In genomic region chr11:122663764-122664163, GRCh38 we compare ENCODE assay signal across 16 cellular contexts. TPM values are rescaled to one million over a fixed set of nuclear protein-coding genes. Genes with fewer than 3 reads are reported as not detected.
DNase-seq lines count a peak whose midpoint lies in the region; ATAC-seq and TF ChIP-seq lines count a peak whose summit lies in the region.
"Had no signal": no experiment of that assay in that cellular context is flagged by ENCODE, and none has a peak within 500 bp of the region (broad histone marks: within the 10 kb centered on the region; RNA-seq: fewer than 3 reads in every experiment).

No MANE protein-coding gene starts in this region.

- H3K27ac Mint-ChIP-seq in effector memory CD8-positive, alpha-beta T cell, result peak overlapping the region in 1 of 2 donors; percentile 49
- H3K27ac Mint-ChIP-seq in stimulated activated memory B cell treated with anti-CD40 and anti-IgM and Interleukin-4, amounts not matched to agents 10 μg/mL and 1 μg/mL and 100 μg/mL, for 72 hours, result no peak overlapping the region
- H3K27ac Mint-ChIP-seq: activated CD8-positive, alpha-beta T cell treated with anti-CD3 and anti-CD28 coated beads for 36 hours; activated naive CD4-positive, alpha-beta T cell treated with anti-CD3 and anti-CD28 coated beads for 36 hours had no signal

- H3K27me3 ChIP-seq in lower lobe of right lung (ENCODE audit: low read depth), result no peaks in the 10 kb centered on the region
- H3K27me3 ChIP-seq: gastroesophageal sphincter, stomach had no signal

- DNase-seq in DMS79 (lab: John Stamatoyannopoulos, UW) (peak; percentile 65), M059J (ENCODE audit: low read depth) (peak; percentile 67), SKM-1 (lab: John Stamatoyannopoulos, UW; ENCODE audit: unreplicated experiment) (peak; percentile 25), lower lobe of right lung (no peak), cardiac septum (ENCODE audit: low spot score) (no peak)
- no peak for DNase-seq in activated CD4-positive, alpha-beta T cell treated with anti-CD3 and anti-CD28 coated beads, Interleukin-2, amount 50 U/mL, for 48 hours
- DNase-seq in effector memory CD8-positive, alpha-beta T cell, result no peak
- DNase-seq: activated CD8-positive, alpha-beta T cell treated with anti-CD3 and anti-CD28 coated beads for 36 hours; activated naive CD4-positive, alpha-beta T cell treated with anti-CD3 and anti-CD28 coated beads for 36 hours; Calu3; H7; Karpas-422; left cardiac atrium; stomach had no signal

- peaks cover 7% of the 10 kb centered on the region for H3K36me3 Mint-ChIP-seq in effector memory CD8-positive, alpha-beta T cell (ENCODE audit: insufficient read depth)
- H3K36me3 Mint-ChIP-seq in stimulated activated memory B cell treated with anti-CD40 and anti-IgM and Interleukin-4, amounts not matched to agents 10 μg/mL and 1 μg/mL and 100 μg/mL, for 72 hours, result peaks cover 6% of the 10 kb centered on the region

- peak; percentile 19 to 60 for ATAC-seq in lower lobe of right lung
- no peak for ATAC-seq in effector memory CD8-positive, alpha-beta T cell (replicated peaks)
- no peak for ATAC-seq in stimulated activated memory B cell treated with anti-CD40 and anti-IgM and Interleukin-4, amounts not matched to agents 10 μg/mL and 1 μg/mL and 100 μg/mL, for 72 hours
- ATAC-seq: activated CD8-positive, alpha-beta T cell treated with anti-CD3 and anti-CD28 coated beads for 36 hours; gastroesophageal sphincter; left cardiac atrium had no signal

- peaks cover 29 to 55% of the 10 kb centered on the region in 2 donors for H3K4me1 Mint-ChIP-seq in effector memory CD8-positive, alpha-beta T cell (ENCODE audit: low read depth in 2 of 2)
- H3K4me1 Mint-ChIP-seq in stimulated activated memory B cell treated with anti-CD40 and anti-IgM and Interleukin-4, amounts not matched to agents 10 μg/mL and 1 μg/mL and 100 μg/mL, for 72 hours, result peaks cover 15% of the 10 kb centered on the region

- intact Hi-C loops in lower lobe of right lung (cut with DNase I), result no loop called here
- intact Hi-C loops in cardiac septum (cut with DNase I), result no loop called here

- H3K27ac ChIP-seq in lower lobe of right lung, result no peak overlapping the region
- H3K27ac ChIP-seq: gastroesophageal sphincter, stomach had no signal

- no peak overlapping the region for H3K4me3 Mint-ChIP-seq in effector memory CD8-positive, alpha-beta T cell
- H3K4me3 Mint-ChIP-seq in stimulated activated memory B cell treated with anti-CD40 and anti-IgM and Interleukin-4, amounts not matched to agents 10 μg/mL and 1 μg/mL and 100 μg/mL, for 72 hours, result no peak overlapping the region
- H3K4me3 Mint-ChIP-seq: activated CD8-positive, alpha-beta T cell treated with anti-CD3 and anti-CD28 coated beads for 36 hours; activated naive CD4-positive, alpha-beta T cell treated with anti-CD3 and anti-CD28 coated beads for 36 hours had no signal

- H3K4me1 ChIP-seq in lower lobe of right lung, result peaks cover 31% of the 10 kb centered on the region
- H3K4me1 ChIP-seq: gastroesophageal sphincter had no signal

- H3K9me3 Mint-ChIP-seq in effector memory CD8-positive, alpha-beta T cell, result no peaks in the 10 kb centered on the region
- no peaks in the 10 kb centered on the region for H3K9me3 Mint-ChIP-seq in stimulated activated memory B cell treated with anti-CD40 and anti-IgM and Interleukin-4, amounts not matched to agents 10 μg/mL and 1 μg/mL and 100 μg/mL, for 72 hours
- H3K9me3 Mint-ChIP-seq: activated CD8-positive, alpha-beta T cell treated with anti-CD3 and anti-CD28 coated beads for 36 hours; activated naive CD4-positive, alpha-beta T cell treated with anti-CD3 and anti-CD28 coated beads for 36 hours had no signal

- no peak for TF ChIP-seq CTCF in lower lobe of right lung (IDR thresholded peaks at IDR 0.05)

- H3K9me3 ChIP-seq in lower lobe of right lung, result no peaks in the 10 kb centered on the region
- H3K9me3 ChIP-seq: stomach had no signal

- no peak overlapping the region for H3K4me3 ChIP-seq in lower lobe of right lung
- H3K4me3 ChIP-seq: gastroesophageal sphincter, stomach had no signal

- H3K36me3 ChIP-seq in lower lobe of right lung, result no peaks in the 10 kb centered on the region
- H3K36me3 ChIP-seq: gastroesophageal sphincter, stomach had no signal

- H3K27me3 Mint-ChIP-seq in effector memory CD8-positive, alpha-beta T cell, result no peaks in the 10 kb centered on the region
- peaks cover 9% of the 10 kb centered on the region for H3K27me3 Mint-ChIP-seq in stimulated activated memory B cell treated with anti-CD40 and anti-IgM and Interleukin-4, amounts not matched to agents 10 μg/mL and 1 μg/mL and 100 μg/mL, for 72 hours
- H3K27me3 Mint-ChIP-seq: activated CD8-positive, alpha-beta T cell treated with anti-CD3 and anti-CD28 coated beads for 36 hours had no signal

RNA-seq across cellular contexts. Expression of gene UBASH3B, which starts 8.2 kb away (rescaled TPM):
- total RNA-seq in M059J (2014; rRNA removed; shearing (Covaris generic)), result 14.9 and 19.3 TPM in 2 replicates
- total RNA-seq in lower lobe of right lung (64.7 TPM), cardiac septum (4.2 TPM)

Comparison
In these comparisons a context has a peak if more than half of its experiments do, and no peak if none do; other contexts are left out.
1. DNase-seq: peak in DMS79 (single experiment), M059J (single experiment) and SKM-1 (single experiment); none in lower lobe of right lung (single experiment), activated CD4-positive, alpha-beta T cell treated with anti-CD3 and anti-CD28 coated beads, Interleukin-2, amount 50 U/mL, for 48 hours (0 of 2), effector memory CD8-positive, alpha-beta T cell (0 of 3) and cardiac septum (single experiment).
2. ATAC-seq: peak in lower lobe of right lung (2 of 2); none in effector memory CD8-positive, alpha-beta T cell (single experiment) and stimulated activated memory B cell treated with anti-CD40 and anti-IgM and Interleukin-4, amounts not matched to agents 10 μg/mL and 1 μg/mL and 100 μg/mL, for 72 hours (single experiment).